ENCODE assay signal across 9 cellular contexts in genomic region chr14:55332654-55333570, GRCh38.
DNase-seq lines count a peak whose midpoint lies in the region; ATAC-seq, FAIRE-seq and TF ChIP-seq lines count a peak whose summit lies in the region.
"Had no signal": no experiment of that assay in that cellular context is flagged by ENCODE, and none has a peak within 500 bp of the region (broad histone marks: within the 10 kb centered on the region; RNA-seq: fewer than 3 reads in every experiment).

No MANE protein-coding gene starts in this region.

- 0 out of 2 replicates have a peak, but pooled peaks cover 4% of the 10 kb centered on the region for H4K20me1 ChIP-seq in K562 (replicated peaks; ENCODE audit: control insufficient read depth, insufficient read depth, low read length)

- H3K4me1 Mint-ChIP-seq in activated CD4-positive, alpha-beta T cell treated with anti-CD3 and anti-CD28 coated beads for 36 hours = peaks cover 82% of the 10 kb centered on the region
- H3K4me1 Mint-ChIP-seq in stimulated activated memory B cell treated with anti-CD40 and anti-IgM and Interleukin-4, amounts not matched to agents 10 μg/mL and 1 μg/mL and 100 μg/mL, for 72 hours = peaks cover 34% of the 10 kb centered on the region

- H3K27ac Mint-ChIP-seq in activated CD4-positive, alpha-beta T cell treated with anti-CD3 and anti-CD28 coated beads for 36 hours = peak overlapping the region; percentile 69
- peak overlapping the region; percentile 79 for H3K27ac Mint-ChIP-seq in stimulated activated memory B cell treated with anti-CD40 and anti-IgM and Interleukin-4, amounts not matched to agents 10 μg/mL and 1 μg/mL and 100 μg/mL, for 72 hours

- H3K36me3 ChIP-seq in K562 (ENCODE audit: control insufficient read depth, insufficient read depth, low read length) = peaks cover 3% of the 10 kb centered on the region; the same call in 1 of the 3 replicates

- H3K4me2 ChIP-seq in K562 (ENCODE audit: insufficient read depth, low read length) = peak overlapping the region; percentile 53; the same call in 1 of the 2 replicates
- H3K4me2 ChIP-seq: BLaER1 treated with 17β-estradiol and CSF1 and Interleukin-3, amounts not matched to agents 10 nM and 100 nM had no signal

- H3K4me1 ChIP-seq in K562 (replicated peaks in 1 of 2; ENCODE audit: control insufficient read depth in 2 of 2, insufficient read depth in 2 of 2, low read length in 2 of 2) = peaks cover 0 to 7% of the 10 kb centered on the region in 2 experiments; a peak in 4 of 5 replicates

- peaks cover 61% of the 10 kb centered on the region for H3K79me2 ChIP-seq in K562 (ENCODE audit: control insufficient read depth, insufficient read depth, low read length)

- FAIRE-seq in K562 (lab: Jason Lieb, UNC) = peak; percentile 75

- in situ Hi-C loops in K562 (cut with MboI) = no loop called here

- POLR2A ChIA-PET in activated CD4-positive, alpha-beta T cell treated with anti-CD3 and anti-CD28 coated beads for 36 hours (lab: Charles Lee) = interaction anchor here (0.7 kb wide), 1 partner anchor 29 kb away, joined by 3 read pairs; no protein-coding TSS in a partner anchor
- POLR2A ChIA-PET in K562 (lab: Yijun Ruan, JAX) = interaction anchor here (0.6 to 1.3 kb wide), 4 partner anchors 14 to 1007 kb away, joined by 3 to 5 read pairs (median 4); no protein-coding TSS in a partner anchor

- H3K27me3 ChIP-seq in K562 (ENCODE audit: control insufficient read depth in 2 of 2, insufficient read depth in 2 of 2, low read length in 2 of 2) = no peaks in the 10 kb centered on the region
- H3K27me3 ChIP-seq: BLaER1 treated with 17β-estradiol and CSF1 and Interleukin-3, amounts not matched to agents 10 nM and 100 nM had no signal

- no peak overlapping the region for H3K4me3 ChIP-seq in K562
- H3K4me3 ChIP-seq: BLaER1 treated with 17β-estradiol and CSF1 and Interleukin-3, amounts not matched to agents 10 nM and 100 nM had no signal

- no peak for ATAC-seq in activated CD4-positive, alpha-beta T cell treated with anti-CD3 and anti-CD28 coated beads for 36 hours
- peak; percentile 49 for ATAC-seq in HG03175 (IDR thresholded peaks at IDR 0.05; ENCODE audit: unreplicated experiment)
- peak; percentile 84 for ATAC-seq in K562
- no peak for ATAC-seq in stimulated activated memory B cell treated with anti-CD40 and anti-IgM and Interleukin-4, amounts not matched to agents 10 μg/mL and 1 μg/mL and 100 μg/mL, for 72 hours

- TF ChIP-seq RAD21 in K562 (CRISPR knock-in tag; conservative IDR thresholded peaks at IDR 0.05 in 1 of 2, IDR thresholded peaks at IDR 0.05 in 1 of 2) = 0 out of 4 replicates have a peak, but pooled peaks of 1 of the 2 experiments have one; percentile 3

- H3K9me3 Mint-ChIP-seq in activated CD4-positive, alpha-beta T cell treated with anti-CD3 and anti-CD28 coated beads for 36 hours (ENCODE audit: low read depth) = peaks cover 1% of the 10 kb centered on the region
- no peaks in the 10 kb centered on the region for H3K9me3 Mint-ChIP-seq in stimulated activated memory B cell treated with anti-CD40 and anti-IgM and Interleukin-4, amounts not matched to agents 10 μg/mL and 1 μg/mL and 100 μg/mL, for 72 hours

- H3K27me3 Mint-ChIP-seq in activated CD4-positive, alpha-beta T cell treated with anti-CD3 and anti-CD28 coated beads for 36 hours = no peaks in the 10 kb centered on the region
- H3K27me3 Mint-ChIP-seq in stimulated activated memory B cell treated with anti-CD40 and anti-IgM and Interleukin-4, amounts not matched to agents 10 μg/mL and 1 μg/mL and 100 μg/mL, for 72 hours = no peaks in the 10 kb centered on the region

- TF ChIP-seq POLR2A in K562 (conservative IDR thresholded peaks at IDR 0.05) = no peak

- H3K36me3 Mint-ChIP-seq in activated CD4-positive, alpha-beta T cell treated with anti-CD3 and anti-CD28 coated beads for 36 hours (ENCODE audit: low read depth) = peaks cover 8% of the 10 kb centered on the region
- H3K36me3 Mint-ChIP-seq in stimulated activated memory B cell treated with anti-CD40 and anti-IgM and Interleukin-4, amounts not matched to agents 10 μg/mL and 1 μg/mL and 100 μg/mL, for 72 hours = no peaks in the 10 kb centered on the region

- H3K27ac ChIP-seq in K562 (ENCODE audit: extremely low read depth, low read depth, low read length) = no peak overlapping the region
- H3K27ac ChIP-seq: BLaER1 treated with 17β-estradiol and CSF1 and Interleukin-3, amounts not matched to agents 10 nM and 100 nM had no signal

- 0 out of 6 replicates have a peak, but pooled peaks of 1 of the 3 experiments have one; percentile 12 for TF ChIP-seq CTCF in K562 (IDR thresholded peaks at IDR 0.05 in 2 of 3, conservative IDR thresholded peaks at IDR 0.05 in 1 of 3; ENCODE audit: insufficient read depth in 2 of 3, low read depth in 1 of 3, low read length in 3 of 3)

- H3K4me3 Mint-ChIP-seq in activated CD4-positive, alpha-beta T cell treated with anti-CD3 and anti-CD28 coated beads for 36 hours = peak overlapping the region; percentile 49
- peak overlapping the region; percentile 72 for H3K4me3 Mint-ChIP-seq in stimulated activated memory B cell treated with anti-CD40 and anti-IgM and Interleukin-4, amounts not matched to agents 10 μg/mL and 1 μg/mL and 100 μg/mL, for 72 hours

- no TSS peak for BruUV-seq in K562 (replicated peaks; lab: Mats Ljungman, UMichigan)

- CTCF ChIA-PET in activated CD4-positive, alpha-beta T cell treated with anti-CD3 and anti-CD28 coated beads for 36 hours (lab: Charles Lee) = interaction anchor here (0.7 to 2.4 kb wide), 14 partner anchors 10 to 242 kb away, joined by 3 to 10 read pairs (median 4); no protein-coding TSS in a partner anchor
- CTCF ChIA-PET in K562 (lab: Yijun Ruan, JAX; ENCODE audit: low intra/inter-chr PET ratio) = no interaction called here

- H2AFZ ChIP-seq in K562 (ENCODE audit: low read depth, low read length) = no peak overlapping the region

- TF ChIP-seq EP300 in K562 (IDR thresholded peaks at IDR 0.05; ENCODE audit: low read length) = no peak

- H3K9ac ChIP-seq in K562 (ENCODE audit: insufficient read depth in 1 of 2, low read depth in 2 of 2, low read length in 2 of 2) = no peak overlapping the region
- H3K9ac ChIP-seq: BLaER1 treated with 17β-estradiol and CSF1 and Interleukin-3, amounts not matched to agents 10 nM and 100 nM had no signal

- 25% methylated on average over 7 of the region's 7 CpGs for WGBS in K562 (ENCODE audit: insufficient coverage, low coverage, missing lambda C conversion rate)

- H3K9me1 ChIP-seq in K562 (ENCODE audit: control insufficient read depth, insufficient read depth, low read length) = no peaks in the 10 kb centered on the region

- intact Hi-C loops in activated CD4-positive, alpha-beta T cell treated with anti-CD3 and anti-CD28 coated beads for 36 hours (cut with DNase I, micrococcal nuclease) = loop anchor here in 1 of 2 experiments (2.0 to 5.0 kb wide), 4 partner anchors 16 to 60 kb away; no protein-coding TSS in a partner anchor
- intact Hi-C loops in K562 (cut with micrococcal nuclease) = loop anchor here (2.0 kb wide), 1 partner anchor 58 kb away; no protein-coding TSS in a partner anchor

- peak; percentile 32 for DNase-seq in activated CD4-positive, alpha-beta T cell treated with anti-CD3 and anti-CD28 coated beads for 36 hours
- no peak for DNase-seq in activated CD4-positive, alpha-beta T cell treated with anti-CD3 and anti-CD28 coated beads for 1 hour
- DNase-seq in K562 (ENCODE audit: extremely low read depth in 1 of 4, low spot score in 3 of 4) (peak in 2 of 4 experiments; percentile 27 to 47), NCI-H2227 (lab: John Stamatoyannopoulos, UW; ENCODE audit: unreplicated experiment) (no peak), NCI-H2081 treated with DMSO at 0.1 percent for 48 hours (lab: John Stamatoyannopoulos, UW) (no peak)
- DNase-seq in stimulated activated CD4-positive, alpha-beta T cell treated with anti-CD3 and anti-CD28 coated beads, Interleukin-2, amount 100 ng/mL, for 24 hours = no peak

- H3K9me3 ChIP-seq in K562 (replicated peaks; ENCODE audit: control insufficient read depth, insufficient read depth, low read depth, low read length) = no peaks in the 10 kb centered on the region
- H3K9me3 ChIP-seq: BLaER1 treated with 17β-estradiol and CSF1 and Interleukin-3, amounts not matched to agents 10 nM and 100 nM had no signal

TF ChIP-seq in K562, 482 proteins besides CTCF, POLR2A, EP300 and RAD21 (continues in another document):
- TF ChIP-seq CTBP1 (IDR thresholded peaks at IDR 0.05; ENCODE audit: borderline replicate concordance) (peak; percentile 10; the same call in 1 of the 2 replicates), PCBP2 (IDR thresholded peaks at IDR 0.05; ENCODE audit: low read depth, low read length, poor library complexity, severe bottlenecking) (no peak), SMARCE1 (IDR thresholded peaks at IDR 0.05) (0 out of 2 replicates have a peak, but pooled peaks have one; percentile 15), ESRRA (IDR thresholded peaks at IDR 0.05; ENCODE audit: borderline replicate concordance, low read depth) (peak; percentile 44; the same call in 1 of the 2 replicates), TAL1 (IDR thresholded peaks at IDR 0.05) (peak; percentile 67), TFAP4 (CRISPR knock-in tag; IDR thresholded peaks at IDR 0.05; ENCODE audit: borderline replicate concordance) (peak; percentile 47; the same call in 1 of the 2 replicates), ZNF76 (CRISPR knock-in tag; IDR thresholded peaks at IDR 0.05; ENCODE audit: borderline replicate concordance) (no peak), IRF9 (tag; IDR thresholded peaks at IDR 0.05) (no peak), DPF2 (IDR thresholded peaks at IDR 0.05) (0 out of 2 replicates have a peak, but pooled peaks have one; percentile 23), CBFA2T2 (conservative IDR thresholded peaks at IDR 0.05) (peak; percentile 27; the same call in 1 of the 2 replicates), CBX3 (IDR thresholded peaks at IDR 0.05; ENCODE audit: borderline replicate concordance in 1 of 2, low read length in 2 of 2) (no peak), MTF1 (CRISPR knock-in tag; IDR thresholded peaks at IDR 0.05; ENCODE audit: borderline replicate concordance) (no peak)

Comparison
In these comparisons a context has a peak if more than half of its experiments do, and no peak if none do; other contexts are left out.
1. ATAC-seq: peak in HG03175 (single experiment) and K562 (single experiment); none in activated CD4-positive, alpha-beta T cell treated with anti-CD3 and anti-CD28 coated beads for 36 hours (single experiment) and stimulated activated memory B cell treated with anti-CD40 and anti-IgM and Interleukin-4, amounts not matched to agents 10 μg/mL and 1 μg/mL and 100 μg/mL, for 72 hours (single experiment).